ENCODE assay signal across 9 cellular contexts in genomic region chr2:20576598-20577115, GRCh38.
A peak's percentile ranks its signal among the peaks of the same experiment; 100 is the strongest.
DNase-seq lines count a peak whose midpoint lies in the region; ATAC-seq and TF ChIP-seq lines count a peak whose summit lies in the region.
"Had no signal": no experiment of that assay in that cellular context is flagged by ENCODE, and none has a peak within 500 bp of the region (broad histone marks: within the 10 kb centered on the region; RNA-seq: fewer than 3 reads in every experiment).

No MANE protein-coding gene starts in this region.

- H3K9me3 ChIP-seq in suprapubic skin = no peaks in the 10 kb centered on the region

- no peaks in the 10 kb centered on the region for H4K20me1 ChIP-seq in KMS-11 (ENCODE audit: insufficient read depth)

- no peaks in the 10 kb centered on the region for H3K36me3 ChIP-seq in KMS-11 (ENCODE audit: insufficient read depth)
- H3K36me3 ChIP-seq in suprapubic skin = no peaks in the 10 kb centered on the region

- no peaks in the 10 kb centered on the region for H3K79me2 ChIP-seq in KMS-11 (ENCODE audit: insufficient read depth, low read depth)

- H3K27ac ChIP-seq in KMS-11 (peak overlapping the region; percentile 74), suprapubic skin (no peak overlapping the region)

- peak overlapping the region; percentile 75 for H3K4me2 ChIP-seq in KMS-11

- TF ChIP-seq EP300 in suprapubic skin (IDR thresholded peaks at IDR 0.05) = no peak

- TF ChIP-seq POLR2A in suprapubic skin (IDR thresholded peaks at IDR 0.05) = no peak

- intact Hi-C loops in posterior vena cava (cut with DNase I) = no loop called here

- 82% methylated on average over 5 of the region's 5 CpGs for WGBS in suprapubic skin

- peak overlapping the region; percentile 43; the same call in 1 of the 2 replicates for H3K9ac ChIP-seq in KMS-11

- TF ChIP-seq CTCF in GM12865 (IDR thresholded peaks at IDR 0.05; ENCODE audit: insufficient read depth, low read depth, low read length, missing control alignments) (no peak), KMS-11 (conservative IDR thresholded peaks at IDR 0.05; ENCODE audit: low read depth, low read length) (no peak), choroid plexus epithelial cell (conservative IDR thresholded peaks at IDR 0.05; ENCODE audit: low read depth, low read length) (no peak), suprapubic skin (IDR thresholded peaks at IDR 0.05) (no peak)

- peak overlapping the region; percentile 41 for H3K4me3 ChIP-seq in GM12865 (ENCODE audit: low read depth, low read length)
- H3K4me3 ChIP-seq in KMS-11 (IDR thresholded peaks at IDR 0.05; ENCODE audit: insufficient read depth, low read depth, low read length) = peak overlapping the region; percentile 60
- no peak overlapping the region for H3K4me3 ChIP-seq in choroid plexus epithelial cell (ENCODE audit: low read depth, low read length)
- no peak overlapping the region for H3K4me3 ChIP-seq in suprapubic skin

- ATAC-seq in GM21515 (IDR thresholded peaks at IDR 0.05; ENCODE audit: unreplicated experiment) = peak; percentile 76
- ATAC-seq: HCT116 had no signal

- H3K4me1 ChIP-seq in KMS-11 (ENCODE audit: low read depth, poor library complexity, severe bottlenecking) (peaks cover 18% of the 10 kb centered on the region), suprapubic skin (peaks cover 54% of the 10 kb centered on the region)

- H2AFZ ChIP-seq in KMS-11 (ENCODE audit: low read depth) = peak overlapping the region; percentile 69

- peak; percentile 93 for DNase-seq in GM12865 (ENCODE audit: low read depth)
- peak; percentile 38 for DNase-seq in choroid plexus epithelial cell (ENCODE audit: low read depth)
- no peak for DNase-seq in posterior vena cava (ENCODE audit: low spot score)
- no peak for DNase-seq in SKM-1 treated with dmso at 0.1 percent for 144 hours (lab: John Stamatoyannopoulos, UW; ENCODE audit: unreplicated experiment)
- no peak for DNase-seq in suprapubic skin (ENCODE audit: low spot score in 2 of 2)
- DNase-seq in retina = no peak

- H3K27me3 ChIP-seq in KMS-11 (ENCODE audit: insufficient read depth, low read depth) = no peaks in the 10 kb centered on the region
- no peaks in the 10 kb centered on the region for H3K27me3 ChIP-seq in suprapubic skin

Comparison
In these comparisons a context has a peak if more than half of its experiments do, and no peak if none do; other contexts are left out.
1. DNase-seq: peak in GM12865 (single experiment) and choroid plexus epithelial cell (single experiment); none in posterior vena cava (single experiment), SKM-1 treated with dmso at 0.1 percent for 144 hours (single experiment), suprapubic skin (0 of 2) and retina (single experiment).
2. H3K4me3 ChIP-seq: peak in GM12865 (single experiment) and KMS-11 (single experiment); none in choroid plexus epithelial cell (single experiment) and suprapubic skin (single experiment).